ENCODE assay signal across 1 cellular context in the genomic region with DNA sequence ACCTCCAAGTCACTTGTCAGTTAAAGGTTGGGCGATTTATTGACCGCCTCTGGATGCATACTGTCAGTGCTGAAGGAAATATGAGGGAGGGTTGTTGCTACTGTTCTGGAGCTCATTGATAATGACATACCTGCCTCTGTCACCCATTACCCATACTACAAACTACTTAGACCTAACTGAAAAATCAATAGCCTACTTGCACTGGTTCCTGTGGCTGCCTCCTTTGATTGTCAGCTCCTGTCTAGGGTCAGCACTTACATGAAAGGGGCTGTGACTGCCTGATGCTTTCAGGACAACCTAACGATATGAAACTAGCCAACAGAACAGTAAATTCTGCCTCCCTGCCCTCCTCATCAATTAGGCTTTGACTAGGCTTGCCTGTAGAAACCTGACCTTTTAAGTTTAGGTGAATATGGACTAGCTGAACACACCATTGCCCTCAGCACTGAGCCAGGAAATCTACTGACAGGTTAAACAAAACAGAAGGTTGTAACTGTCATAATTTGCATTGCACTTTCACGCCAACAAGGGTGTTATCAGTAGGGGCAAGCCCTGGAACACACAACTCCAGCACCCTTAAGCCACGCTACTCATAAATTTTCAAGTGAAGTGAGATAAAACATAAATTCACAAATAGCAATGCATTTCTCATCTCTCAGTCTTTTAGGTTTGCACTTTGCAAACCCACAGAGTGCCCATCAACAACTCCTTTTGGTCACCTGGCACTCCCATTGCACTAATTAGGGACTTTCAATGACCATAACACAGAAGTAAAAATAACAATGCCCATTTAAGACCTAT.
TF ChIP-seq lines count a peak whose summit lies in the region.

No MANE protein-coding gene starts in this region.

TF ChIP-seq in K562, 482 proteins besides CTCF, POLR2A, EP300 and RAD21 (continued from another document):
- TF ChIP-seq, protein P1, sequence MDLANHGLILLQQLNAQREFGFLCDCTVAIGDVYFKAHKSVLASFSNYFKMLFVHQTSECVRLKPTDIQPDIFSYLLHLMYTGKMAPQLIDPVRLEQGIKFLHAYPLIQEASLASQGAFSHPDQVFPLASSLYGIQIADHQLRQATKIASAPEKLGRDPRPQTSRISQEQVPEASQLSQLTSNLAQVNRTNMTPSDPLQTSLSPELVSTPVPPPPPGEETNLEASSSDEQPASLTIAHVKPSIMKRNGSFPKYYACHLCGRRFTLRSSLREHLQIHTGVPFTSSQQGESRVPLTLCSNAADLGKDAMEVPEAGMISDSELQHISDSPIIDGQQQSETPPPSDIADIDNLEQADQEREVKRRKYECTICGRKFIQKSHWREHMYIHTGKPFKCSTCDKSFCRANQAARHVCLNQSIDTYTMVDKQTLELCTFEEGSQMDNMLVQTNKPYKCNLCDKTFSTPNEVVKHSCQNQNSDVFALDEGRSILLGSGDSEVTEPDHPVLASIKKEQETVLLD (IDR thresholded peaks at IDR 0.05) = 0 out of 2 replicates have a peak, but pooled peaks have one; percentile 6
- peak; percentile 41; the same call in 1 of the 2 replicates for TF ChIP-seq CREB1 (IDR thresholded peaks at IDR 0.05)
- TF ChIP-seq CREB1 (CRISPR knock-in tag; IDR thresholded peaks at IDR 0.05) = peak; percentile 42; the same call in 1 of the 2 replicates
- TF ChIP-seq, protein P2, sequence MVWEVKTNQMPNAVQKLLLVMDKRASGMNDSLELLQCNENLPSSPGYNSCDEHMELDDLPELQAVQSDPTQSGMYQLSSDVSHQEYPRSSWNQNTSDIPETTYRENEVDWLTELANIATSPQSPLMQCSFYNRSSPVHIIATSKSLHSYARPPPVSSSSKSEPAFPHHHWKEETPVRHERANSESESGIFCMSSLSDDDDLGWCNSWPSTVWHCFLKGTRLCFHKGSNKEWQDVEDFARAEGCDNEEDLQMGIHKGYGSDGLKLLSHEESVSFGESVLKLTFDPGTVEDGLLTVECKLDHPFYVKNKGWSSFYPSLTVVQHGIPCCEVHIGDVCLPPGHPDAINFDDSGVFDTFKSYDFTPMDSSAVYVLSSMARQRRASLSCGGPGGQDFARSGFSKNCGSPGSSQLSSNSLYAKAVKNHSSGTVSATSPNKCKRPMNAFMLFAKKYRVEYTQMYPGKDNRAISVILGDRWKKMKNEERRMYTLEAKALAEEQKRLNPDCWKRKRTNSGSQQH (CRISPR knock-in tag; IDR thresholded peaks at IDR 0.05) = no peak
- TF ChIP-seq CBFA2T2 (conservative IDR thresholded peaks at IDR 0.05) = peak; percentile 47
- TF ChIP-seq PPARD (CRISPR knock-in tag; IDR thresholded peaks at IDR 0.05) = no peak
- no peak for TF ChIP-seq HEY1 (CRISPR knock-in tag; IDR thresholded peaks at IDR 0.05; ENCODE audit: borderline replicate concordance)
- TF ChIP-seq, protein P3, sequence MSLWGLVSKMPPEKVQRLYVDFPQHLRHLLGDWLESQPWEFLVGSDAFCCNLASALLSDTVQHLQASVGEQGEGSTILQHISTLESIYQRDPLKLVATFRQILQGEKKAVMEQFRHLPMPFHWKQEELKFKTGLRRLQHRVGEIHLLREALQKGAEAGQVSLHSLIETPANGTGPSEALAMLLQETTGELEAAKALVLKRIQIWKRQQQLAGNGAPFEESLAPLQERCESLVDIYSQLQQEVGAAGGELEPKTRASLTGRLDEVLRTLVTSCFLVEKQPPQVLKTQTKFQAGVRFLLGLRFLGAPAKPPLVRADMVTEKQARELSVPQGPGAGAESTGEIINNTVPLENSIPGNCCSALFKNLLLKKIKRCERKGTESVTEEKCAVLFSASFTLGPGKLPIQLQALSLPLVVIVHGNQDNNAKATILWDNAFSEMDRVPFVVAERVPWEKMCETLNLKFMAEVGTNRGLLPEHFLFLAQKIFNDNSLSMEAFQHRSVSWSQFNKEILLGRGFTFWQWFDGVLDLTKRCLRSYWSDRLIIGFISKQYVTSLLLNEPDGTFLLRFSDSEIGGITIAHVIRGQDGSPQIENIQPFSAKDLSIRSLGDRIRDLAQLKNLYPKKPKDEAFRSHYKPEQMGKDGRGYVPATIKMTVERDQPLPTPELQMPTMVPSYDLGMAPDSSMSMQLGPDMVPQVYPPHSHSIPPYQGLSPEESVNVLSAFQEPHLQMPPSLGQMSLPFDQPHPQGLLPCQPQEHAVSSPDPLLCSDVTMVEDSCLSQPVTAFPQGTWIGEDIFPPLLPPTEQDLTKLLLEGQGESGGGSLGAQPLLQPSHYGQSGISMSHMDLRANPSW (CRISPR knock-in tag; IDR thresholded peaks at IDR 0.05) = no peak
- no peak for TF ChIP-seq ZNF274 (IDR thresholded peaks at IDR 0.05; ENCODE audit: borderline replicate concordance, low read depth, low read length)
- no peak for TF ChIP-seq ZNF699 (CRISPR knock-in tag; IDR thresholded peaks at IDR 0.05; ENCODE audit: insufficient replicate concordance)
- TF ChIP-seq, protein P4, sequence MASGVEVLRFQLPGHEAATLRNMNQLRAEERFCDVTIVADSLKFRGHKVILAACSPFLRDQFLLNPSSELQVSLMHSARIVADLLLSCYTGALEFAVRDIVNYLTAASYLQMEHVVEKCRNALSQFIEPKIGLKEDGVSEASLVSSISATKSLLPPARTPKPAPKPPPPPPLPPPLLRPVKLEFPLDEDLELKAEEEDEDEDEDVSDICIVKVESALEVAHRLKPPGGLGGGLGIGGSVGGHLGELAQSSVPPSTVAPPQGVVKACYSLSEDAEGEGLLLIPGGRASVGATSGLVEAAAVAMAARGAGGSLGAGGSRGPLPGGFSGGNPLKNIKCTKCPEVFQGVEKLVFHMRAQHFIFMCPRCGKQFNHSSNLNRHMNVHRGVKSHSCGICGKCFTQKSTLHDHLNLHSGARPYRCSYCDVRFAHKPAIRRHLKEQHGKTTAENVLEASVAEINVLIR (CRISPR knock-in tag; IDR thresholded peaks at IDR 0.05) = no peak
- TF ChIP-seq RBFOX2 (IDR thresholded peaks at IDR 0.05; ENCODE audit: low read depth, low read length) = 0 out of 2 replicates have a peak, but pooled peaks have one; percentile 34
TF ChIP-seq in K562: peak in this region for 58.
